ENCODE assay signal across 1 cellular context in genomic region chr2:53786371-53787254, GRCh38.
TF ChIP-seq lines count a peak whose summit lies in the region.

TSS of gene ASB3 (minus strand) at chr2:53786953. CDS start at chr2:53765572, 21,381 bp downstream.
TSS of gene ERLEC1 (plus strand) at chr2:53787044. CDS start at chr2:53787211, 167 bp downstream.

TF ChIP-seq in IMR-90, 13 proteins besides CTCF, POLR2A, EP300 and RAD21 (continued from another document):
- no peak for TF ChIP-seq RFX5 (IDR thresholded peaks at IDR 0.05; ENCODE audit: low read depth, low read length)
- no peak for TF ChIP-seq MAFK (IDR thresholded peaks at IDR 0.05; ENCODE audit: low read depth, low read length)
- TF ChIP-seq RCOR1 (IDR thresholded peaks at IDR 0.05; ENCODE audit: insufficient replicate concordance, low read length), result no peak
- no peak for TF ChIP-seq BHLHE40 (IDR thresholded peaks at IDR 0.05; ENCODE audit: low read depth, low read length)
- no peak for TF ChIP-seq FOS (IDR thresholded peaks at IDR 0.05; ENCODE audit: low read depth, low read length)
- TF ChIP-seq NFE2L2 (IDR thresholded peaks at IDR 0.05; ENCODE audit: low read depth, low read length), result no peak
